35 cellular contexts compared by ENCODE assay signal in the genomic region with DNA sequence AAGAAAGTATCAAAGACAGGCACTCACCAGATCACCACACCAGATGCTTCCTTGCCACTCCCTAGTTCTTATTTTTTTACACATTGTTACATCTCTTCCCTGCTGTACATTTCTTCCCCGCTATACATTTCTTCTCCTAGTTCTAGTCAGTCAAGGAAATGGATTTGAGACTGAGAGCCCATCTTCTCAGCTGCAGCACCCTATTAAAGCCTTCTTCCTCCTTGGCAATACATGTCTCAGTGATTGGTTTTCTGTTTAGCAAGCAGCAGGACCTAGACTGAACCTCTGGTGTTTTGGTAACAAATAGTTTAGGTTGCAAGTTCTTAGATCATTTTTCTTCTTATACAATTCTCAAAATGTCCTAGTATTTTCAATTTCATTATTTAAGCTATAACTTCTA.
"Had no signal": no experiment of that assay in that cellular context is flagged by ENCODE, and none has a peak within 500 bp of the region (broad histone marks: within the 10 kb centered on the region; RNA-seq: fewer than 3 reads in every experiment).

No MANE protein-coding gene starts in this region.

- H3K9me3 ChIP-seq: MG63 had no signal

- H3K4me3 ChIP-seq: MG63 had no signal

- H3K36me3 ChIP-seq: MG63 had no signal

- H3K27me3 ChIP-seq: MG63 had no signal

- DNase-seq: Karpas-422, Kasumi-1, MG63, MM.1S, MV-4-11, NCI-H1048, NCI-H1092, NCI-H1092 treated with DMSO at 0.1 percent for 48 hours, NCI-H1105, NCI-H1105 treated with DMSO at 0.1 percent for 48 hours, NCI-H1417, NCI-H1417 treated with DMSO at 0.1 percent for 48 hours, NCI-H1436, NCI-H1436 treated with DMSO at 0.1 percent for 48 hours, NCI-H146, NCI-H1694, NCI-H1694 treated with DMSO at 0.1 percent for 48 hours, NCI-H187, NCI-H187 treated with DMSO at 0.1 percent for 48 hours, NCI-H1930, NCI-H2029, NCI-H2029 treated with DMSO at 0.1 percent for 48 hours, NCI-H2081, NCI-H2081 treated with DMSO at 0.1 percent for 48 hours, NCI-H2107, NCI-H2171, NCI-H2171 treated with DMSO at 0.1 percent for 48 hours, NCI-H2227 treated with DMSO at 0.1 percent for 48 hours, NCI-H226, NCI-H345, NCI-H446, NCI-H446 treated with DMSO at 0.1 percent for 48 hours, NCI-H510A, NCI-H510A treated with DMSO at 0.1 percent for 48 hours, NCI-H524 had no signal
